Comparison of ENCODE assay signal across 22 cellular contexts in the genomic region with DNA sequence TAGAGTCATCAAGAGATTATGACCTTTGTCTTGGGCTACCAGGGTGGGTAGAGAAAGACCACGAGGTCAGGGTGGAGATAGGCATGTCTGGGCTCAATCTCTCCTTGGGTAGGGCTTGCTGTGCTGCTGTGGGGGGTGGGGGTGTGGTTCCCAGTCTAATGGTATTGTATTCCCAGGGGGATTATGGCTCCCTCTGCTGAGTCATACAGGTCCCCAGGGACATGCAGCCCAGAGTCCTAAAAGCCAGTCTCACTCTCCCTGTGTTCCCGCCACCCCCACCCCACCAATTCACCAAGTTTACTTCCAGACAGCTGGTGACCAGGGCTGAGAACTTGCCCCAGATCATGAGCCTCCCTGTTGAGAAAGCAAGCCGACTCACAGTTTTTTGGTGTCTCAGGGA.
"Had no signal": no experiment of that assay in that cellular context is flagged by ENCODE, and none has a peak within 500 bp of the region (broad histone marks: within the 10 kb centered on the region; RNA-seq: fewer than 3 reads in every experiment).

No MANE protein-coding gene starts in this region.

- H3K27me3 Mint-ChIP-seq: activated naive CD4-positive, alpha-beta T cell treated with anti-CD3 and anti-CD28 coated beads, Interleukin-2, amount 10 ng/mL, durations not matched to agents 7 days and 5 days had no signal

- H3K27ac ChIP-seq: adrenal gland, body of pancreas, epithelial cell of prostate, prostate gland, right lobe of liver, spleen had no signal

- H3K9me3 ChIP-seq: adrenal gland, body of pancreas, prostate gland, right lobe of liver had no signal

- H3K27me3 ChIP-seq: body of pancreas, right lobe of liver had no signal

- H3K36me3 Mint-ChIP-seq: activated naive CD4-positive, alpha-beta T cell treated with anti-CD3 and anti-CD28 coated beads, Interleukin-2, amount 10 ng/mL, durations not matched to agents 7 days and 5 days; type B pancreatic cell had no signal

- H3K4me3 Mint-ChIP-seq: activated naive CD4-positive, alpha-beta T cell treated with anti-CD3 and anti-CD28 coated beads, Interleukin-2, amount 10 ng/mL, durations not matched to agents 7 days and 5 days; activated T-helper 17 cell treated with anti-CD3 and anti-CD28 coated beads, Interleukin-2, amount 50 U/mL, for 72 hours; central memory CD8-positive, alpha-beta T cell; natural killer cell treated with Interleukin-12 subunit alpha and Interleukin-12 subunit beta and Interleukin-15 and Interleukin-18, amount 100 ng/mL, for 72 hours; T-helper 17 cell; type B pancreatic cell had no signal

- ATAC-seq: activated T-helper 17 cell treated with anti-CD3 and anti-CD28 coated beads, Interleukin-2, amount 50 U/mL, for 72 hours; body of pancreas; left cardiac atrium; natural killer cell treated with Interleukin-12 subunit alpha and Interleukin-12 subunit beta and Interleukin-15 and Interleukin-18, amount 100 ng/mL, for 72 hours; right lobe of liver; T-helper 17 cell had no signal

- DNase-seq: activated CD4-positive, alpha-beta T cell treated with anti-CD3 and anti-CD28 coated beads, Interleukin-2, amount 50 U/mL, for 1 hour; activated naive CD4-positive, alpha-beta T cell treated with anti-CD3 and anti-CD28 coated beads, Interleukin-2, amount 10 ng/mL, durations not matched to agents 7 days and 5 days; activated T-cell treated with anti-CD3 and anti-CD28 coated beads for 4 hours; adrenal gland; body of pancreas; cortex of kidney; effector memory CD4-positive, alpha-beta T cell; hypothalamus; left cardiac atrium; occipital lobe; right lobe of liver; spleen; stimulated activated CD4-positive, alpha-beta T cell treated with anti-CD3 and anti-CD28 coated beads, Interleukin-2, amount 100 ng/mL, for 24 hours; stimulated activated naive CD4-positive, alpha-beta T cell; T-helper 17 cell had no signal

- H3K4me1 Mint-ChIP-seq: activated T-helper 17 cell treated with anti-CD3 and anti-CD28 coated beads, Interleukin-2, amount 50 U/mL, for 72 hours; central memory CD8-positive, alpha-beta T cell; T-helper 17 cell had no signal

- H3K9me3 Mint-ChIP-seq: activated naive CD4-positive, alpha-beta T cell treated with anti-CD3 and anti-CD28 coated beads, Interleukin-2, amount 10 ng/mL, durations not matched to agents 7 days and 5 days; central memory CD8-positive, alpha-beta T cell had no signal

- H3K36me3 ChIP-seq: adrenal gland, prostate gland, right lobe of liver, spleen had no signal

- H3K27ac Mint-ChIP-seq: activated naive CD4-positive, alpha-beta T cell treated with anti-CD3 and anti-CD28 coated beads, Interleukin-2, amount 10 ng/mL, durations not matched to agents 7 days and 5 days; activated T-helper 17 cell treated with anti-CD3 and anti-CD28 coated beads, Interleukin-2, amount 50 U/mL, for 72 hours; natural killer cell treated with Interleukin-12 subunit alpha and Interleukin-12 subunit beta and Interleukin-15 and Interleukin-18, amount 100 ng/mL, for 72 hours; T-helper 17 cell; type B pancreatic cell had no signal

- H3K4me1 ChIP-seq: adrenal gland, body of pancreas, prostate gland, right lobe of liver, spleen had no signal

- H3K4me3 ChIP-seq: adrenal gland, body of pancreas, lung, prostate gland, right lobe of liver, spleen had no signal
